In the genomic region with DNA sequence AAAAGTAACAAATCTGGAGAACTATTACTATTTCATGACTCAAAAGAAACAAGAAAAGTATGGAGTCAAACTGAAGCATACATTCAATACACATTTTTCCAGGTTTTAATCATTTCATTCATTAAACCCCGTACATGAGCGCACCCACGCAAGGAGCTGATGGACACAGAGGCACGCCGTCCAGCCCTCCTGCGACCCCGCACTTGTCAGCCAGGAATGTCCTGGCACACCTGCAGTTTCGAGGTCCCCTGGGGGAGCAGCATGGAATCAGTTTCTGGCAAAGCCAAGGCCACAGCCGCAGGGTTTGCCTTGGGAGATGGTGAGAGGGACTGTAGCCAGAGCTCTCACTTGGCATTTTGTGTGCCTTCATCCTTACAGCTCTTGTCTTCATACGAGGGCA, we compare ENCODE assay signal across 1 cellular context.
TF ChIP-seq lines count a peak whose summit lies in the region.

No MANE protein-coding gene starts in this region.

TF ChIP-seq in HepG2, 621 proteins besides CTCF, POLR2A, EP300 and RAD21:
- TF ChIP-seq IRF2 (CRISPR knock-in tag; IDR thresholded peaks at IDR 0.05) (no peak), ZNF773 (CRISPR knock-in tag; IDR thresholded peaks at IDR 0.05; ENCODE audit: borderline replicate concordance) (no peak), ZNF674 (CRISPR knock-in tag; IDR thresholded peaks at IDR 0.05; ENCODE audit: low read depth) (no peak), ATF7 (IDR thresholded peaks at IDR 0.05) (no peak), ATF7 (CRISPR knock-in tag; IDR thresholded peaks at IDR 0.05) (no peak), ZSCAN31 (CRISPR knock-in tag; IDR thresholded peaks at IDR 0.05; ENCODE audit: low read depth) (no peak), SRSF9 (IDR thresholded peaks at IDR 0.05; ENCODE audit: borderline replicate concordance, insufficient read depth, low read depth, low read length, poor library complexity, severe bottlenecking) (no peak), ZNF549 (CRISPR knock-in tag; IDR thresholded peaks at IDR 0.05) (no peak), PCBP2 (optimal IDR thresholded peaks at IDR 0.05; ENCODE audit: low read depth, low read length, poor library complexity, severe bottlenecking) (no peak), KDM2A (CRISPR knock-in tag; IDR thresholded peaks at IDR 0.05; ENCODE audit: borderline replicate concordance, low read depth) (no peak), ZFP90 (CRISPR knock-in tag; IDR thresholded peaks at IDR 0.05; ENCODE audit: borderline replicate concordance) (no peak), KLF13 (CRISPR knock-in tag; IDR thresholded peaks at IDR 0.05) (no peak), ZSCAN20 (CRISPR knock-in tag; IDR thresholded peaks at IDR 0.05; ENCODE audit: borderline replicate concordance) (no peak), RFX3 (CRISPR knock-in tag; IDR thresholded peaks at IDR 0.05) (no peak), ZNF160 (CRISPR knock-in tag; IDR thresholded peaks at IDR 0.05) (no peak), ZNF282 (IDR thresholded peaks at IDR 0.05; ENCODE audit: partially characterized antibody) (no peak), ZNF839 (CRISPR knock-in tag; IDR thresholded peaks at IDR 0.05; ENCODE audit: borderline replicate concordance) (no peak)
- TF ChIP-seq, protein P1, sequence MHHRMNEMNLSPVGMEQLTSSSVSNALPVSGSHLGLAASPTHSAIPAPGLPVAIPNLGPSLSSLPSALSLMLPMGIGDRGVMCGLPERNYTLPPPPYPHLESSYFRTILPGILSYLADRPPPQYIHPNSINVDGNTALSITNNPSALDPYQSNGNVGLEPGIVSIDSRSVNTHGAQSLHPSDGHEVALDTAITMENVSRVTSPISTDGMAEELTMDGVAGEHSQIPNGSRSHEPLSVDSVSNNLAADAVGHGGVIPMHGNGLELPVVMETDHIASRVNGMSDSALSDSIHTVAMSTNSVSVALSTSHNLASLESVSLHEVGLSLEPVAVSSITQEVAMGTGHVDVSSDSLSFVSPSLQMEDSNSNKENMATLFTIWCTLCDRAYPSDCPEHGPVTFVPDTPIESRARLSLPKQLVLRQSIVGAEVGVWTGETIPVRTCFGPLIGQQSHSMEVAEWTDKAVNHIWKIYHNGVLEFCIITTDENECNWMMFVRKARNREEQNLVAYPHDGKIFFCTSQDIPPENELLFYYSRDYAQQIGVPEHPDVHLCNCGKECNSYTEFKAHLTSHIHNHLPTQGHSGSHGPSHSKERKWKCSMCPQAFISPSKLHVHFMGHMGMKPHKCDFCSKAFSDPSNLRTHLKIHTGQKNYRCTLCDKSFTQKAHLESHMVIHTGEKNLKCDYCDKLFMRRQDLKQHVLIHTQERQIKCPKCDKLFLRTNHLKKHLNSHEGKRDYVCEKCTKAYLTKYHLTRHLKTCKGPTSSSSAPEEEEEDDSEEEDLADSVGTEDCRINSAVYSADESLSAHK (CRISPR knock-in tag; IDR thresholded peaks at IDR 0.05; ENCODE audit: borderline replicate concordance) = no peak
- TF ChIP-seq, protein P2, sequence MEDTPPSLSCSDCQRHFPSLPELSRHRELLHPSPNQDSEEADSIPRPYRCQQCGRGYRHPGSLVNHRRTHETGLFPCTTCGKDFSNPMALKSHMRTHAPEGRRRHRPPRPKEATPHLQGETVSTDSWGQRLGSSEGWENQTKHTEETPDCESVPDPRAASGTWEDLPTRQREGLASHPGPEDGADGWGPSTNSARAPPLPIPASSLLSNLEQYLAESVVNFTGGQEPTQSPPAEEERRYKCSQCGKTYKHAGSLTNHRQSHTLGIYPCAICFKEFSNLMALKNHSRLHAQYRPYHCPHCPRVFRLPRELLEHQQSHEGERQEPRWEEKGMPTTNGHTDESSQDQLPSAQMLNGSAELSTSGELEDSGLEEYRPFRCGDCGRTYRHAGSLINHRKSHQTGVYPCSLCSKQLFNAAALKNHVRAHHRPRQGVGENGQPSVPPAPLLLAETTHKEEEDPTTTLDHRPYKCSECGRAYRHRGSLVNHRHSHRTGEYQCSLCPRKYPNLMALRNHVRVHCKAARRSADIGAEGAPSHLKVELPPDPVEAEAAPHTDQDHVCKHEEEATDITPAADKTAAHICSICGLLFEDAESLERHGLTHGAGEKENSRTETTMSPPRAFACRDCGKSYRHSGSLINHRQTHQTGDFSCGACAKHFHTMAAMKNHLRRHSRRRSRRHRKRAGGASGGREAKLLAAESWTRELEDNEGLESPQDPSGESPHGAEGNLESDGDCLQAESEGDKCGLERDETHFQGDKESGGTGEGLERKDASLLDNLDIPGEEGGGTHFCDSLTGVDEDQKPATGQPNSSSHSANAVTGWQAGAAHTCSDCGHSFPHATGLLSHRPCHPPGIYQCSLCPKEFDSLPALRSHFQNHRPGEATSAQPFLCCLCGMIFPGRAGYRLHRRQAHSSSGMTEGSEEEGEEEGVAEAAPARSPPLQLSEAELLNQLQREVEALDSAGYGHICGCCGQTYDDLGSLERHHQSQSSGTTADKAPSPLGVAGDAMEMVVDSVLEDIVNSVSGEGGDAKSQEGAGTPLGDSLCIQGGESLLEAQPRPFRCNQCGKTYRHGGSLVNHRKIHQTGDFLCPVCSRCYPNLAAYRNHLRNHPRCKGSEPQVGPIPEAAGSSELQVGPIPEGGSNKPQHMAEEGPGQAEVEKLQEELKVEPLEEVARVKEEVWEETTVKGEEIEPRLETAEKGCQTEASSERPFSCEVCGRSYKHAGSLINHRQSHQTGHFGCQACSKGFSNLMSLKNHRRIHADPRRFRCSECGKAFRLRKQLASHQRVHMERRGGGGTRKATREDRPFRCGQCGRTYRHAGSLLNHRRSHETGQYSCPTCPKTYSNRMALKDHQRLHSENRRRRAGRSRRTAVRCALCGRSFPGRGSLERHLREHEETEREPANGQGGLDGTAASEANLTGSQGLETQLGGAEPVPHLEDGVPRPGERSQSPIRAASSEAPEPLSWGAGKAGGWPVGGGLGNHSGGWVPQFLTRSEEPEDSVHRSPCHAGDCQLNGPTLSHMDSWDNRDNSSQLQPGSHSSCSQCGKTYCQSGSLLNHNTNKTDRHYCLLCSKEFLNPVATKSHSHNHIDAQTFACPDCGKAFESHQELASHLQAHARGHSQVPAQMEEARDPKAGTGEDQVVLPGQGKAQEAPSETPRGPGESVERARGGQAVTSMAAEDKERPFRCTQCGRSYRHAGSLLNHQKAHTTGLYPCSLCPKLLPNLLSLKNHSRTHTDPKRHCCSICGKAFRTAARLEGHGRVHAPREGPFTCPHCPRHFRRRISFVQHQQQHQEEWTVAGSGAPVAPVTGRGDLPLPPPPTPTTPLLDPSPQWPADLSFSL (CRISPR knock-in tag; IDR thresholded peaks at IDR 0.05) = no peak
- TF ChIP-seq, protein P3, sequence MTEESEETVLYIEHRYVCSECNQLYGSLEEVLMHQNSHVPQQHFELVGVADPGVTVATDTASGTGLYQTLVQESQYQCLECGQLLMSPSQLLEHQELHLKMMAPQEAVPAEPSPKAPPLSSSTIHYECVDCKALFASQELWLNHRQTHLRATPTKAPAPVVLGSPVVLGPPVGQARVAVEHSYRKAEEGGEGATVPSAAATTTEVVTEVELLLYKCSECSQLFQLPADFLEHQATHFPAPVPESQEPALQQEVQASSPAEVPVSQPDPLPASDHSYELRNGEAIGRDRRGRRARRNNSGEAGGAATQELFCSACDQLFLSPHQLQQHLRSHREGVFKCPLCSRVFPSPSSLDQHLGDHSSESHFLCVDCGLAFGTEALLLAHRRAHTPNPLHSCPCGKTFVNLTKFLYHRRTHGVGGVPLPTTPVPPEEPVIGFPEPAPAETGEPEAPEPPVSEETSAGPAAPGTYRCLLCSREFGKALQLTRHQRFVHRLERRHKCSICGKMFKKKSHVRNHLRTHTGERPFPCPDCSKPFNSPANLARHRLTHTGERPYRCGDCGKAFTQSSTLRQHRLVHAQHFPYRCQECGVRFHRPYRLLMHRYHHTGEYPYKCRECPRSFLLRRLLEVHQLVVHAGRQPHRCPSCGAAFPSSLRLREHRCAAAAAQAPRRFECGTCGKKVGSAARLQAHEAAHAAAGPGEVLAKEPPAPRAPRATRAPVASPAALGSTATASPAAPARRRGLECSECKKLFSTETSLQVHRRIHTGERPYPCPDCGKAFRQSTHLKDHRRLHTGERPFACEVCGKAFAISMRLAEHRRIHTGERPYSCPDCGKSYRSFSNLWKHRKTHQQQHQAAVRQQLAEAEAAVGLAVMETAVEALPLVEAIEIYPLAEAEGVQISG (CRISPR knock-in tag; IDR thresholded peaks at IDR 0.05) = no peak
